Comparison of ENCODE assay signal across 16 cellular contexts in the genomic region with DNA sequence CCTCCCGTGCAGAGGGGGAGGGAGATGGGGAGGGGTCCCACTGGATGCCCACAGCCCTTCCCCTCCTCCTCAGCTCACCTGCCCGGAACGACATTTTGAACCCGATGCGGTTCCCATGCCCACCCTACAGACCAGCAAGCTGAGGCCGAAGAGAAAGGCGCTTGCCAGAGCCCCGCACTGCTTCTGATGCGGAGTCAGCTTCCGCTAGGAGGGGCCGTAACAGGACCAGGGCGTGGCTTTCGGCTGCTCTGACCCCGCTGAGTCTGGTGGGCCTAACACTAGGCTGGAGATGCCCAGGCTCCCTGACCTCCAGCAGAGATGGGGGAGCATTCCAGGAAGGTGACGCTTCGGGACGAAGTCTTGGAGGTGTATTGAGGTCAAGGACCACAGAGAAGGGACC. TPM values are rescaled to one million over a fixed set of nuclear protein-coding genes. Genes with fewer than 3 reads are reported as not detected.
DNase-seq lines count a peak whose midpoint lies in the region; ATAC-seq, FAIRE-seq and TF ChIP-seq lines count a peak whose summit lies in the region.
"Had no signal": no experiment of that assay in that cellular context is flagged by ENCODE, and none has a peak within 500 bp of the region (broad histone marks: within the 10 kb centered on the region; RNA-seq: fewer than 3 reads in every experiment).

No MANE protein-coding gene starts in this region.

- no peaks in the 10 kb centered on the region; the same call in none of the 2 replicates for H4K20me1 ChIP-seq in K562 (replicated peaks; ENCODE audit: control insufficient read depth, insufficient read depth, low read length)
- H4K20me1 ChIP-seq in neural progenitor cell (ENCODE audit: low read depth), result peaks cover 67% of the 10 kb centered on the region

- H3K4me3 ChIP-seq in HEK293 (ENCODE audit: low read depth, low read length) (no peak overlapping the region), K562 (no peak overlapping the region), neural progenitor cell (no peak overlapping the region), A673 (ENCODE audit: low read depth, low read length, poor library complexity, severe bottlenecking) (no peak overlapping the region), sigmoid colon (no peak overlapping the region)
- H3K4me3 ChIP-seq: A549 had no signal

- no peak for TF ChIP-seq RAD21 in K562 (CRISPR knock-in tag; conservative IDR thresholded peaks at IDR 0.05 in 1 of 2, IDR thresholded peaks at IDR 0.05 in 1 of 2)

- no peak for TF ChIP-seq POLR2A in K562 (conservative IDR thresholded peaks at IDR 0.05)
- no peak for TF ChIP-seq POLR2A in sigmoid colon (IDR thresholded peaks at IDR 0.05)

- DNase-seq in ELR (ENCODE audit: low read depth) (peak; percentile 36), K562 (ENCODE audit: extremely low read depth in 1 of 4, low spot score in 3 of 4) (peak in 1 of 4 experiments; percentile 36), neural progenitor cell (ENCODE audit: low spot score) (peak; percentile 59), nephron progenitor cell (no peak), A673 (ENCODE audit: low spot score) (no peak), sigmoid colon (no peak)
- DNase-seq: Caco-2; CD8-positive, alpha-beta T cell; DND-41; H9 had no signal

- H3K4me1 ChIP-seq in HEK293 (ENCODE audit: control insufficient read depth, insufficient read depth, low read length) (no peaks in the 10 kb centered on the region; the same call in 1 of the 2 replicates), K562 (replicated peaks in 1 of 2; ENCODE audit: control insufficient read depth in 2 of 2, insufficient read depth in 2 of 2, low read length in 2 of 2) (peaks cover 0 to 59% of the 10 kb centered on the region in 2 experiments; a peak in 2 of 5 replicates), neural progenitor cell (peaks cover 9% of the 10 kb centered on the region), A673 (ENCODE audit: insufficient read depth, low read length, poor library complexity, severe bottlenecking) (peaks cover 10% of the 10 kb centered on the region), sigmoid colon (peaks cover 0 to 23% (median 15%) of the 10 kb centered on the region in 4 donors)

- H3K36me3 Mint-ChIP-seq in neural progenitor cell (no peaks in the 10 kb centered on the region), nephron progenitor cell (ENCODE audit: low read depth) (no peaks in the 10 kb centered on the region)
- H3K36me3 Mint-ChIP-seq: CD8-positive, alpha-beta T cell had no signal

- no peak overlapping the region for H3K27ac ChIP-seq in HEK293 (ENCODE audit: extremely low read depth, low read depth, low read length)
- H3K27ac ChIP-seq in K562 (ENCODE audit: extremely low read depth, low read depth, low read length), result no peak overlapping the region
- no peak overlapping the region for H3K27ac ChIP-seq in neural progenitor cell
- H3K27ac ChIP-seq in A673 (ENCODE audit: low read depth, low read length, poor library complexity, severe bottlenecking), result no peak overlapping the region
- H3K27ac ChIP-seq in sigmoid colon, result no peak overlapping the region
- H3K27ac ChIP-seq: A549 had no signal

- H3K27ac Mint-ChIP-seq in neural progenitor cell, result no peak overlapping the region
- no peak overlapping the region for H3K27ac Mint-ChIP-seq in nephron progenitor cell
- H3K27ac Mint-ChIP-seq: CD14-positive monocyte; CD8-positive, alpha-beta T cell; H9 had no signal

- peaks cover 76% of the 10 kb centered on the region for H3K27me3 Mint-ChIP-seq in neural progenitor cell (ENCODE audit: insufficient read depth, low read depth)
- H3K27me3 Mint-ChIP-seq in nephron progenitor cell (ENCODE audit: low read depth, poor library complexity), result peaks cover 100% of the 10 kb centered on the region

- in situ Hi-C loops in K562 (cut with MboI), result loop anchor here (10.0 kb wide), 1 partner anchor 215 kb away; no protein-coding TSS in a partner anchor

- ATAC-seq in K562 (peak; percentile 76), HG03159 (IDR thresholded peaks at IDR 0.05; ENCODE audit: unreplicated experiment) (no peak)
- ATAC-seq: CD8-positive, alpha-beta T cell had no signal

- H3K27me3 ChIP-seq in K562 (ENCODE audit: control insufficient read depth in 2 of 2, insufficient read depth in 2 of 2, low read length in 2 of 2) (peaks cover 31 to 70% of the 10 kb centered on the region in 2 experiments; a peak in 4 of 5 replicates), neural progenitor cell (peaks cover 100% of the 10 kb centered on the region), A673 (replicated peaks; ENCODE audit: insufficient read depth, low read depth, low read length, poor library complexity) (peaks cover 100% of the 10 kb centered on the region), sigmoid colon (peaks cover 71 to 100% (median 98%) of the 10 kb centered on the region in 3 donors)

- H3F3A ChIP-seq in neural progenitor cell (ENCODE audit: low read depth), result peaks cover 11% of the 10 kb centered on the region

- CTCF ChIA-PET in HEK293 (lab: Yijun Ruan, JAX) (interaction anchor here (1.9 kb wide), 1 partner anchor 88 kb away, joined by 7 read pairs; no protein-coding TSS in a partner anchor), K562 (lab: Yijun Ruan, JAX; ENCODE audit: low intra/inter-chr PET ratio) (no interaction called here), A673 (lab: Charles Lee) (no interaction called here)

- H3K9me1 ChIP-seq in K562 (ENCODE audit: control insufficient read depth, insufficient read depth, low read length), result no peaks in the 10 kb centered on the region

- TF ChIP-seq EP300 in K562 (IDR thresholded peaks at IDR 0.05; ENCODE audit: low read length) (no peak), sigmoid colon (IDR thresholded peaks at IDR 0.05) (no peak)

- H3K9me3 Mint-ChIP-seq in neural progenitor cell, result no peaks in the 10 kb centered on the region
- H3K9me3 Mint-ChIP-seq in nephron progenitor cell, result peaks cover 4% of the 10 kb centered on the region
- H3K9me3 Mint-ChIP-seq: CD8-positive, alpha-beta T cell had no signal

- H3K4me3 Mint-ChIP-seq in neural progenitor cell (no peak overlapping the region), nephron progenitor cell (no peak overlapping the region)
- H3K4me3 Mint-ChIP-seq: CD8-positive, alpha-beta T cell had no signal

- TF ChIP-seq CTCF in HEK293 (tag by site-specific recombination; IDR thresholded peaks at IDR 0.05) (no peak), K562 (IDR thresholded peaks at IDR 0.05 in 2 of 3, conservative IDR thresholded peaks at IDR 0.05 in 1 of 3; ENCODE audit: insufficient read depth in 2 of 3, low read depth in 1 of 3, low read length in 3 of 3) (no peak), neural progenitor cell (IDR thresholded peaks at IDR 0.05) (no peak), nephron progenitor cell (IDR thresholded peaks at IDR 0.05) (no peak), A673 (conservative IDR thresholded peaks at IDR 0.05; ENCODE audit: low read depth, low read length) (no peak), sigmoid colon (IDR thresholded peaks at IDR 0.05) (no peak)

- POLR2A ChIA-PET in HEK293 (lab: Yijun Ruan, JAX), result interaction anchor here (0.6 kb wide), 2 partner anchors 100 to 173 kb away, joined by 3 to 4 read pairs; no protein-coding TSS in a partner anchor
- POLR2A ChIA-PET in K562 (lab: Yijun Ruan, JAX), result no interaction called here
- POLR2A ChIA-PET in A673 (lab: Charles Lee; ENCODE audit: low non-redundant PET), result no interaction called here

- WGBS in K562 (ENCODE audit: insufficient coverage, low coverage, missing lambda C conversion rate), result 12% methylated on average over 15 of the region's 17 CpGs
- WGBS in sigmoid colon, 2 donors, result 6 to 8% methylated on average over 17 of the region's 17 CpGs

- FAIRE-seq in K562 (lab: Jason Lieb, UNC), result no peak
- FAIRE-seq: A549 had no signal

- intact Hi-C loops in K562 (cut with micrococcal nuclease) (loop anchor here (10.0 kb wide), 1 partner anchor 215 kb away; no protein-coding TSS in a partner anchor), A673 (cut with micrococcal nuclease; ENCODE audit: unreplicated experiment) (no loop called here), sigmoid colon (cut with DNase I) (loop anchor here (10.0 kb wide), 1 partner anchor 305 kb away; a partner anchor contains a TSS)

- H3K4me1 Mint-ChIP-seq in neural progenitor cell (peaks cover 9% of the 10 kb centered on the region), nephron progenitor cell (peaks cover 13% of the 10 kb centered on the region)

- BruUV-seq in K562 (replicated peaks; lab: Mats Ljungman, UMichigan), result no TSS peak
- BruUV-seq in A673 (replicated peaks; lab: Mats Ljungman, UMichigan), result no TSS peak

- H3K79me2 ChIP-seq in K562 (ENCODE audit: control insufficient read depth, insufficient read depth, low read length), result no peaks in the 10 kb centered on the region
- no peaks in the 10 kb centered on the region for H3K79me2 ChIP-seq in neural progenitor cell (ENCODE audit: low read depth)

- H3K9me3 ChIP-seq in HEK293 (ENCODE audit: control insufficient read depth, insufficient read depth, low read depth, low read length), result no peaks in the 10 kb centered on the region
- no peaks in the 10 kb centered on the region for H3K9me3 ChIP-seq in K562 (replicated peaks; ENCODE audit: control insufficient read depth, insufficient read depth, low read depth, low read length)
- no peaks in the 10 kb centered on the region for H3K9me3 ChIP-seq in neural progenitor cell (ENCODE audit: low read depth)
- no peaks in the 10 kb centered on the region for H3K9me3 ChIP-seq in A673 (ENCODE audit: low read depth, low read length, poor library complexity, severe bottlenecking)
- no peaks in the 10 kb centered on the region for H3K9me3 ChIP-seq in sigmoid colon
- H3K9me3 ChIP-seq: A549, Caco-2 had no signal

- no peak overlapping the region for H3K4me2 ChIP-seq in K562 (ENCODE audit: insufficient read depth, low read length)
- H3K4me2 ChIP-seq in neural progenitor cell, result no peak overlapping the region
- H3K4me2 ChIP-seq: A549 had no signal

- H3K9ac ChIP-seq in K562 (ENCODE audit: insufficient read depth in 1 of 2, low read depth in 2 of 2, low read length in 2 of 2) (no peak overlapping the region), neural progenitor cell (no peak overlapping the region)

- no peak overlapping the region for H2AFZ ChIP-seq in K562 (ENCODE audit: low read depth, low read length)
- H2AFZ ChIP-seq in neural progenitor cell (replicated peaks), result no peak overlapping the region

- no peaks in the 10 kb centered on the region for H3K36me3 ChIP-seq in HEK293 (ENCODE audit: control insufficient read depth in 2 of 2, insufficient read depth in 1 of 2, low read length in 2 of 2)
- H3K36me3 ChIP-seq in K562 (ENCODE audit: control insufficient read depth, insufficient read depth, low read length), result no peaks in the 10 kb centered on the region
- H3K36me3 ChIP-seq in neural progenitor cell, result no peaks in the 10 kb centered on the region
- no peaks in the 10 kb centered on the region for H3K36me3 ChIP-seq in A673 (ENCODE audit: insufficient read depth, low read length, poor library complexity, severe bottlenecking)
- H3K36me3 ChIP-seq in sigmoid colon, result no peaks in the 10 kb centered on the region

RNA-seq across cellular contexts. Expression of a gene that starts 6.7 kb away (rescaled TPM):
- total RNA-seq in K562 (2011; cell fraction: chromatin; rRNA removed; ENCODE audit: low replicate concordance), result 0.12 TPM in 1 of 2 replicates, not detected in the other
- not detected in 2 replicates for total RNA-seq in K562 (2011; cell fraction: nucleolus; rRNA removed)
- total RNA-seq in K562 (2011; cell fraction: nucleoplasm; rRNA removed), result 0.08 TPM in 1 of 2 replicates, not detected in the other
- not detected in 2 replicates for total RNA-seq in K562 (2014; rRNA removed)
- not detected in 2 replicates for total RNA-seq in K562 (2014; rRNA removed; fragmentation: Illumina TruSeq; extraction: Trizol)
- not detected in 2 replicates for total RNA-seq in K562 (2015; rRNA removed; fragmentation: Illumina TruSeq; extraction: Trizol)
- total RNA-seq in K562 (2021), result not detected in 2 replicates
- 0.01 TPM in 1 of 2 replicates, not detected in the other for polyA plus RNA-seq in K562 (2011; rRNA removed)
- polyA plus RNA-seq in K562 (2011; cell fraction: cytosol; rRNA removed), result 0.01 and 0.04 TPM in 2 replicates
- polyA plus RNA-seq in K562 (2011; cell fraction: nucleus; rRNA removed), result 0.06 and 0.14 TPM in 2 replicates
- polyA plus RNA-seq in K562 (2012), result 0.01 and 0.07 TPM in 2 replicates
- polyA plus RNA-seq in K562 (2014; fragmentation: Illumina TruSeq; extraction: Trizol), result not detected in 2 replicates
- polyA plus RNA-seq in K562 (2014; fragmentation: Nextera tagmentation; extraction: Ambion mirVana), result not detected
- polyA plus RNA-seq in K562 (2014; rRNA removed), result not detected in 2 replicates
- polyA minus RNA-seq in K562 (2011; rRNA and poly(A)+ RNA removed), result 0.03 TPM in 1 of 2 replicates, not detected in the other
- not detected in 2 replicates for polyA minus RNA-seq in K562 (2011; cell fraction: cytosol; rRNA and poly(A)+ RNA removed)
- polyA minus RNA-seq in K562 (2011; cell fraction: nucleus; rRNA and poly(A)+ RNA removed), result not detected in 2 replicates
- total RNA-seq in neural progenitor cell (ENCODE audit: low replicate concordance), result 0.09 TPM in 1 of 2 replicates, not detected in the other
- total RNA-seq in A673 (2021), result not detected in 2 replicates
- not detected for total RNA-seq in sigmoid colon
- polyA plus RNA-seq in sigmoid colon, result not detected
- total RNA-seq: Caco-2; CD8-positive, alpha-beta T cell; HT1080 had no signal
- polyA plus RNA-seq: BJ, CD14-positive monocyte had no signal

RNA-seq across cellular contexts. Expression of a gene that starts 52.1 kb away (rescaled TPM):
- total RNA-seq in K562 (2011; cell fraction: chromatin; rRNA removed; ENCODE audit: low replicate concordance), result 40.7 and 89.4 TPM in 2 replicates
- total RNA-seq in K562 (2011; cell fraction: nucleolus; rRNA removed), result 37.1 and 44.7 TPM in 2 replicates
- total RNA-seq in K562 (2011; cell fraction: nucleoplasm; rRNA removed), result 35.0 and 38.7 TPM in 2 replicates
- 3.2 and 5.0 TPM in 2 replicates for total RNA-seq in K562 (2014; rRNA removed)
- total RNA-seq in K562 (2014; rRNA removed; fragmentation: Illumina TruSeq; extraction: Trizol), result 3.2 and 3.6 TPM in 2 replicates
- 3.8 and 4.3 TPM in 2 replicates for total RNA-seq in K562 (2015; rRNA removed; fragmentation: Illumina TruSeq; extraction: Trizol)
- total RNA-seq in K562 (2021), result 12.3 and 13.2 TPM in 2 replicates
- polyA plus RNA-seq in K562 (2011; rRNA removed), result 8.3 and 13.2 TPM in 2 replicates
- polyA plus RNA-seq in K562 (2011; cell fraction: cytosol; rRNA removed), result 12.0 and 13.1 TPM in 2 replicates
- 36.1 and 44.4 TPM in 2 replicates for polyA plus RNA-seq in K562 (2011; cell fraction: nucleus; rRNA removed)
- polyA plus RNA-seq in K562 (2012), result 5.6 and 7.6 TPM in 2 replicates
- polyA plus RNA-seq in K562 (2014; fragmentation: Illumina TruSeq; extraction: Trizol), result 6.0 and 6.4 TPM in 2 replicates
- 1 to 10 TPM; 1.2 to 2.2 TPM for polyA plus RNA-seq in K562 (2014; fragmentation: Nextera tagmentation; extraction: Ambion mirVana)
- 10.1 and 11.9 TPM in 2 replicates for polyA plus RNA-seq in K562 (2014; rRNA removed)
- 9.7 and 10.4 TPM in 2 replicates for polyA minus RNA-seq in K562 (2011; rRNA and poly(A)+ RNA removed)
- 7.3 and 10.2 TPM in 2 replicates for polyA minus RNA-seq in K562 (2011; cell fraction: cytosol; rRNA and poly(A)+ RNA removed)
- polyA minus RNA-seq in K562 (2011; cell fraction: nucleus; rRNA and poly(A)+ RNA removed), result 5.4 and 7.0 TPM in 2 replicates
- 0.06 and 1.5 TPM in 2 replicates for total RNA-seq in neural progenitor cell (ENCODE audit: low replicate concordance)
- total RNA-seq in A673 (2021), result 8.7 and 10.7 TPM in 2 replicates
- 1 to 10 TPM in 1 of 4 donors, under 1 TPM in 3; under 0.01 to 3.9 (median 0.42) TPM for total RNA-seq in sigmoid colon
- polyA plus RNA-seq in sigmoid colon, result under 1 TPM in 1 of 3 donors, not detected in 2; 0.96 TPM

Comparison
In these comparisons a context has a peak if more than half of its experiments do, and no peak if none do; other contexts are left out.
1. DNase-seq: peak in ELR (single experiment) and neural progenitor cell (single experiment); none in nephron progenitor cell (single experiment), A673 (single experiment) and sigmoid colon (single experiment).